In the genomic region with DNA sequence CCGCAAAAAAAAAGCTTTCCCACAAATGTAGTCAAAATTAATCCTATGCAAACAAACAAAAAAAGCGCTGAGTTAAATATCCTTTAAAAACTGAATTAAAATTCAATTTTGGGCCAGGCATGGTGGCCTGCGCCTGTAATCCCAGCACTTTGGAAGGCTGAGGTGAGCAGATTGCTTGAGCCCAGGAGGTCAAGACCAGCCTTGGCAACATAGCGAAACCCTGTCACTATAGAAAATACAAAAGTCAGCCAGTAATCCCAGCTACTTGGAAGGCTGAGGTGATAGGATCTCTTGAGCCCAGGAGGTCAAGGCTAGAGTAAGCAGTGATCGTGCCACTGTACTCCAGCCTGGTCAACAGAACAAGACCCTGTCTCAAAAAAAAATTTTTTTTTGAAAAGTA, we compare ENCODE assay signal across 8 cellular contexts.
"Had no signal": no experiment of that assay in that cellular context is flagged by ENCODE, and none has a peak within 500 bp of the region (broad histone marks: within the 10 kb centered on the region; RNA-seq: fewer than 3 reads in every experiment).

No MANE protein-coding gene starts in this region.

- H3K27me3 Mint-ChIP-seq: IgD-negative memory B cell had no signal

- H3K4me3 ChIP-seq: GM23338 had no signal

- DNase-seq: H9, HCEC 1CT, KBM-7 had no signal

- H3K4me1 Mint-ChIP-seq: GM23338, IgD-negative memory B cell had no signal

- H2AFZ ChIP-seq: GM23338 had no signal

- FAIRE-seq: H1, H54, HTR-8/SVneo had no signal

- H3K4me3 Mint-ChIP-seq: GM23338, H9, IgD-negative memory B cell had no signal

- H3K27ac Mint-ChIP-seq: GM23338, H9, IgD-negative memory B cell had no signal

- ATAC-seq: GM23338 had no signal

- H3K9me3 Mint-ChIP-seq: GM23338, H9, IgD-negative memory B cell had no signal

- H3K4me2 ChIP-seq: GM23338 had no signal
